28 cellular contexts compared by ENCODE assay signal in the genomic region with DNA sequence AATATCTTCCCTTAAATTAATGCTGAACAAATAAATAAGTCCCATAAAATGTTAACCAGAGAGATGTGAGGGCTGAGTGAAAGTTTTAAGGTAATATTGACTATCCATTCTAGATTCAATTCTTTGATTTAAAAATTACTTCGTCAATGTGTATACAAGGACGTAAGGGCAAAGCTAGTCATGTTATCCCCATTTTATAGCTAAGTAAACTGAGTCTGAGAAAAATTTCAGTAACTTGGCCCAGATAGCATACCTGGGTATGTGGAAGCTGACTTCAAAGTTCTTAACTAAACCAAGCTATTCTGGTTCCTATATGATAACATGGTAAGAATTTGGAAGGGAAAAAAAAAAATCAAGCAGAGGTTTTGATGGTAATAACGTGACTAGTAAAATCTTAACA.
"Had no signal": no experiment of that assay in that cellular context is flagged by ENCODE, and none has a peak within 500 bp of the region (broad histone marks: within the 10 kb centered on the region; RNA-seq: fewer than 3 reads in every experiment).

No MANE protein-coding gene starts in this region.

- H3K4me3 ChIP-seq: stomach, suprapubic skin, testis, thoracic aorta, thyroid gland, tibial artery, tibial nerve, transverse colon, upper lobe of left lung, upper lobe of right lung, uterus, vagina had no signal

- FAIRE-seq: urothelium cell line had no signal

- H3K27me3 ChIP-seq: stomach, suprapubic skin, testis, thyroid gland, tibial artery, tibial nerve, transverse colon, upper lobe of left lung, upper lobe of right lung, uterus, vagina had no signal

- H3K9me3 ChIP-seq: stomach, suprapubic skin, testis, thyroid gland, tibial nerve, transverse colon, upper lobe of right lung, uterus, vagina had no signal

- H3K27ac Mint-ChIP-seq: stimulated activated effector memory CD8-positive, alpha-beta T cell treated with anti-CD3 and anti-CD28 coated beads, Interleukin-12 subunit alpha, Interleukin-12 subunit beta, amount 100 ng/mL, for 72 hours; stimulated activated memory B cell treated with anti-CD40 and anti-IgM and Interleukin-4, amounts not matched to agents 10 μg/mL and 1 μg/mL and 100 μg/mL, for 72 hours; stimulated activated naive B cell treated with anti-CD40 and anti-IgM and Interleukin-4, amounts not matched to agents 10 μg/mL and 1 μg/mL and 100 μg/mL, for 72 hours; stimulated activated naive CD8-positive, alpha-beta T cell treated with anti-CD3 and anti-CD28 coated beads, Interleukin-15, amount 100 ng/mL, for 72 hours; stimulated activated naive CD8-positive, alpha-beta T cell treated with anti-CD3 and anti-CD28 coated beads, Interleukin-15, Interleukin-2, amounts not matched to agents 100 ng/mL and 50 ng/mL, for 24 hours had no signal

- DNase-seq: stimulated activated CD4-positive, alpha-beta T cell treated with anti-CD3 and anti-CD28 coated beads, Interleukin-2, amount 100 ng/mL, for 48 hours; stimulated activated CD4-positive, alpha-beta T cell treated with anti-CD3 and anti-CD28 coated beads, Interleukin-4, amount 100 ng/mL, for 1 hour; stimulated activated CD4-positive, alpha-beta T cell treated with anti-CD3 and anti-CD28 coated beads, Interleukin-4, amount 100 ng/mL, for 24 hours; stimulated activated CD4-positive, alpha-beta T cell treated with anti-CD3 and anti-CD28 coated beads, Interleukin-4, amount 100 ng/mL, for 4 hours; stimulated activated CD8-positive, alpha-beta memory T cell treated with anti-CD3 and anti-CD28 coated beads, Interleukin-4, amount 100 ng/mL, for 48 hours; stimulated activated naive B cell treated with anti-CD40 and anti-IgM and Interleukin-4, amounts not matched to agents 10 μg/mL and 1 μg/mL and 100 μg/mL, for 72 hours; stimulated activated naive CD4-positive, alpha-beta T cell; stimulated activated naive CD4-positive, alpha-beta T cell treated with Interleukin-2 at 50 U/mL for 16 hours; stimulated activated naive CD8-positive, alpha-beta T cell treated with anti-CD3 and anti-CD28 coated beads, Interleukin-15, amount 100 ng/mL, for 72 hours; stimulated activated naive CD8-positive, alpha-beta T cell treated with anti-CD3 and anti-CD28 coated beads, Interleukin-15, Interleukin-2, amounts not matched to agents 100 U/mL and 50 U/mL, for 24 hours; stomach; substantia nigra; testis; thyroid gland; tibial artery; transverse colon; trophoblast cell; upper lobe of left lung; upper lobe of right lung; uterus had no signal

- H3K36me3 ChIP-seq: stomach, suprapubic skin, thoracic aorta, thyroid gland, tibial artery, tibial nerve, transverse colon, upper lobe of left lung, upper lobe of right lung, vagina had no signal

- H3K4me1 Mint-ChIP-seq: stimulated activated effector memory CD8-positive, alpha-beta T cell treated with anti-CD3 and anti-CD28 coated beads, Interleukin-12 subunit alpha, Interleukin-12 subunit beta, amount 100 ng/mL, for 72 hours; stimulated activated memory B cell treated with anti-CD40 and anti-IgM and Interleukin-4, amounts not matched to agents 10 μg/mL and 1 μg/mL and 100 μg/mL, for 72 hours; stimulated activated naive B cell treated with anti-CD40 and anti-IgM and Interleukin-4, amounts not matched to agents 10 μg/mL and 1 μg/mL and 100 μg/mL, for 72 hours; stimulated activated naive CD8-positive, alpha-beta T cell treated with anti-CD3 and anti-CD28 coated beads, Interleukin-15, amount 100 ng/mL, for 72 hours had no signal

- H3K27ac ChIP-seq: stomach, suprapubic skin, testis, thoracic aorta, thyroid gland, tibial artery, tibial nerve, transverse colon, upper lobe of left lung, upper lobe of right lung, uterus, vagina had no signal

- H3K4me1 ChIP-seq: suprapubic skin, testis, thyroid gland, tibial artery, tibial nerve, transverse colon, upper lobe of left lung, upper lobe of right lung, uterus, vagina had no signal

- H3K36me3 Mint-ChIP-seq: stimulated activated effector memory CD8-positive, alpha-beta T cell treated with anti-CD3 and anti-CD28 coated beads, Interleukin-12 subunit alpha, Interleukin-12 subunit beta, amount 100 ng/mL, for 72 hours; stimulated activated memory B cell treated with anti-CD40 and anti-IgM and Interleukin-4, amounts not matched to agents 10 μg/mL and 1 μg/mL and 100 μg/mL, for 72 hours; stimulated activated naive B cell treated with anti-CD40 and anti-IgM and Interleukin-4, amounts not matched to agents 10 μg/mL and 1 μg/mL and 100 μg/mL, for 72 hours had no signal

- H3K9me3 Mint-ChIP-seq: stimulated activated naive CD8-positive, alpha-beta T cell treated with anti-CD3 and anti-CD28 coated beads, Interleukin-15, Interleukin-2, amounts not matched to agents 100 ng/mL and 50 ng/mL, for 24 hours had no signal

- ATAC-seq: stimulated activated effector memory CD8-positive, alpha-beta T cell treated with anti-CD3 and anti-CD28 coated beads, Interleukin-12 subunit alpha, Interleukin-12 subunit beta, amount 100 ng/mL, for 72 hours; stimulated activated memory B cell treated with anti-CD40 and anti-IgM and Interleukin-4, amounts not matched to agents 10 μg/mL and 1 μg/mL and 100 μg/mL, for 72 hours; stimulated activated naive B cell treated with anti-CD40 and anti-IgM and Interleukin-4, amounts not matched to agents 10 μg/mL and 1 μg/mL and 100 μg/mL, for 72 hours; stimulated activated naive CD8-positive, alpha-beta T cell treated with anti-CD3 and anti-CD28 coated beads, Interleukin-15, amount 100 ng/mL, for 72 hours; stimulated activated naive CD8-positive, alpha-beta T cell treated with anti-CD3 and anti-CD28 coated beads, Interleukin-15, Interleukin-2, amounts not matched to agents 100 U/mL and 50 U/mL, for 24 hours; upper lobe of right lung had no signal

- H3K4me3 Mint-ChIP-seq: stimulated activated effector memory CD8-positive, alpha-beta T cell treated with anti-CD3 and anti-CD28 coated beads, Interleukin-12 subunit alpha, Interleukin-12 subunit beta, amount 100 ng/mL, for 72 hours; stimulated activated memory B cell treated with anti-CD40 and anti-IgM and Interleukin-4, amounts not matched to agents 10 μg/mL and 1 μg/mL and 100 μg/mL, for 72 hours; stimulated activated naive B cell treated with anti-CD40 and anti-IgM and Interleukin-4, amounts not matched to agents 10 μg/mL and 1 μg/mL and 100 μg/mL, for 72 hours; stimulated activated naive CD8-positive, alpha-beta T cell treated with anti-CD3 and anti-CD28 coated beads, Interleukin-15, amount 100 ng/mL, for 72 hours; stimulated activated naive CD8-positive, alpha-beta T cell treated with anti-CD3 and anti-CD28 coated beads, Interleukin-15, Interleukin-2, amounts not matched to agents 100 ng/mL and 50 ng/mL, for 24 hours had no signal

- H3K27me3 Mint-ChIP-seq: stimulated activated memory B cell treated with anti-CD40 and anti-IgM and Interleukin-4, amounts not matched to agents 10 μg/mL and 1 μg/mL and 100 μg/mL, for 72 hours; stimulated activated naive B cell treated with anti-CD40 and anti-IgM and Interleukin-4, amounts not matched to agents 10 μg/mL and 1 μg/mL and 100 μg/mL, for 72 hours; stimulated activated naive CD8-positive, alpha-beta T cell treated with anti-CD3 and anti-CD28 coated beads, Interleukin-15, amount 100 ng/mL, for 72 hours; stimulated activated naive CD8-positive, alpha-beta T cell treated with anti-CD3 and anti-CD28 coated beads, Interleukin-15, Interleukin-2, amounts not matched to agents 100 ng/mL and 50 ng/mL, for 24 hours had no signal
